10 cellular contexts compared by ENCODE assay signal in genomic region chr12:44921736-44922135, GRCh38. TPM values are rescaled to one million over a fixed set of nuclear protein-coding genes. Genes with fewer than 3 reads are reported as not detected.
"Had no signal": no experiment of that assay in that cellular context is flagged by ENCODE, and none has a peak within 500 bp of the region (broad histone marks: within the 10 kb centered on the region; RNA-seq: fewer than 3 reads in every experiment).

No MANE protein-coding gene starts in this region.

- H3K4me1 Mint-ChIP-seq: IgD-negative memory B cell had no signal

- ATAC-seq: HepG2, K562 had no signal

- H3K27ac Mint-ChIP-seq: IgD-negative memory B cell had no signal

- H3K27ac ChIP-seq: HL-60, KMS-11 had no signal

- DNase-seq: IMR-90, KBM-7, KG1 had no signal

- H3K4me3 Mint-ChIP-seq: IgD-negative memory B cell had no signal

- FAIRE-seq: HepG2, HTR-8/SVneo, K562 had no signal

- H3K36me3 Mint-ChIP-seq: IgD-negative memory B cell had no signal

- H3K4me3 ChIP-seq: K562 had no signal

RNA-seq across cellular contexts. Expression of gene NELL2, which starts 45.6 kb away (rescaled TPM):
- total RNA-seq: HT-29 had no signal
- polyA plus RNA-seq: HepG2 had no signal
